In the genomic region with DNA sequence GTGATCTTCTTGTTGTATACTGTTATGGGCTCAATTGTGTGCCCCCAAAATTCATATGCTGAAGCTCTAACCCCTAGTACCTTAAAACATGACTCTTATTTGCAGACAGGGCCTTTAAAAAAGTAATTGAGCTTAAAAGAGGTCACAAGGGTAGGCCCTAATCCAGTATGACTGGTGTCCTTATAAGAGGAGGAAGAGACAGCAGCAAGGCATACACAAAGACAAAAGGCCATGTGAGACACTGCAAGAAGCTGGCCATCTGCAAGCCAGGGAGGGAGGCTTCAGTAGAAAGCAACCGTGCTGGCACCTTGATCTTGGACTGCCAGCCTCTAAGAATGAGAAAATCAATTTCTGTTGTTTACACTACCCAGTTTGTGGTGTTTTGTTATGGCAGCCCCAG, we compare ENCODE assay signal across 30 cellular contexts. TPM values are rescaled to one million over a fixed set of nuclear protein-coding genes. Genes with fewer than 3 reads are reported as not detected.
"Had no signal": no experiment of that assay in that cellular context is flagged by ENCODE, and none has a peak within 500 bp of the region (broad histone marks: within the 10 kb centered on the region; RNA-seq: fewer than 3 reads in every experiment).

No MANE protein-coding gene starts in this region.

- H3K27me3 ChIP-seq: left lung, pancreas, suprapubic skin, vagina had no signal

- H3K4me3 ChIP-seq: heart right ventricle, left lung, lower lobe of right lung, pancreas, prostate gland, skin epidermis, suprapubic skin, thoracic aorta, tibial artery, vagina had no signal

- ATAC-seq: heart right ventricle; left colon; left lung; lower lobe of right lung; naive thymus-derived CD8-positive, alpha-beta T cell; pancreas; right cardiac atrium; sciatic nerve; stimulated activated naive B cell treated with anti-CD40 and anti-IgM and Interleukin-4, amounts not matched to agents 10 μg/mL and 1 μg/mL and 100 μg/mL, for 72 hours; stimulated activated naive CD8-positive, alpha-beta T cell treated with anti-CD3 and anti-CD28 coated beads, Interleukin-15, Interleukin-2, amounts not matched to agents 100 U/mL and 50 U/mL, for 24 hours had no signal

- H3K27ac ChIP-seq: heart right ventricle, left lung, lower lobe of right lung, pancreas, prostate gland, skin epidermis, suprapubic skin, thoracic aorta, tibial artery, vagina had no signal

- H3K36me3 ChIP-seq: heart right ventricle, left lung, lower lobe of right lung, pancreas, prostate gland, suprapubic skin, thoracic aorta, tibial artery, vagina had no signal

- DNase-seq: heart right ventricle; hippocampal formation; left colon; left lung; lower lobe of right lung; mammary epithelial cell; mesenchymal stem cell; naive thymus-derived CD8-positive, alpha-beta T cell; nucleus accumbens; pancreas; posterior cingulate gyrus; retina; right cardiac atrium; stimulated activated CD4-positive, alpha-beta T cell treated with anti-CD3 and anti-CD28 coated beads, Interleukin-12 subunit alpha, Interleukin-12 subunit beta, amount 100 ng/mL, for 4 hours; stimulated activated CD4-positive, alpha-beta T cell treated with anti-CD3 and anti-CD28 coated beads, Interleukin-15, amount 100 ng/mL, for 24 hours; stimulated activated CD4-positive, alpha-beta T cell treated with anti-CD3 and anti-CD28 coated beads, Interleukin-2, amount 100 ng/mL, for 24 hours; stimulated activated CD4-positive, alpha-beta T cell treated with anti-CD3 and anti-CD28 coated beads, Interleukin-4, amount 100 ng/mL, for 1 hour; stimulated activated naive B cell treated with anti-CD40 and anti-IgM and Interleukin-4, amounts not matched to agents 10 μg/mL and 1 μg/mL and 100 μg/mL, for 72 hours; stimulated activated naive CD8-positive, alpha-beta T cell treated with anti-CD3 and anti-CD28 coated beads, Interleukin-15, Interleukin-2, amounts not matched to agents 100 U/mL and 50 U/mL, for 24 hours; tibial artery had no signal

- H3K9me3 ChIP-seq: heart right ventricle, left lung, lower lobe of right lung, pancreas, prostate gland, suprapubic skin, thoracic aorta, tibial artery, vagina had no signal

- H3K4me1 ChIP-seq: heart right ventricle, left lung, lower lobe of right lung, pancreas, prostate gland, suprapubic skin, tibial artery, vagina had no signal

RNA-seq across cellular contexts. Expression of gene CAGE1, which starts 8.4 kb away (rescaled TPM):
- total RNA-seq: left lung, lower lobe of right lung, mucosa of gallbladder, sciatic nerve, subcutaneous adipose tissue, suprapubic skin, thoracic aorta, urinary bladder, vagina had no signal
- polyA plus RNA-seq: heart right ventricle; liver; naive thymus-derived CD8-positive, alpha-beta T cell; pancreas; right cardiac atrium; urinary bladder had no signal
